Comparison of ENCODE assay signal across 8 cellular contexts in the genomic region with DNA sequence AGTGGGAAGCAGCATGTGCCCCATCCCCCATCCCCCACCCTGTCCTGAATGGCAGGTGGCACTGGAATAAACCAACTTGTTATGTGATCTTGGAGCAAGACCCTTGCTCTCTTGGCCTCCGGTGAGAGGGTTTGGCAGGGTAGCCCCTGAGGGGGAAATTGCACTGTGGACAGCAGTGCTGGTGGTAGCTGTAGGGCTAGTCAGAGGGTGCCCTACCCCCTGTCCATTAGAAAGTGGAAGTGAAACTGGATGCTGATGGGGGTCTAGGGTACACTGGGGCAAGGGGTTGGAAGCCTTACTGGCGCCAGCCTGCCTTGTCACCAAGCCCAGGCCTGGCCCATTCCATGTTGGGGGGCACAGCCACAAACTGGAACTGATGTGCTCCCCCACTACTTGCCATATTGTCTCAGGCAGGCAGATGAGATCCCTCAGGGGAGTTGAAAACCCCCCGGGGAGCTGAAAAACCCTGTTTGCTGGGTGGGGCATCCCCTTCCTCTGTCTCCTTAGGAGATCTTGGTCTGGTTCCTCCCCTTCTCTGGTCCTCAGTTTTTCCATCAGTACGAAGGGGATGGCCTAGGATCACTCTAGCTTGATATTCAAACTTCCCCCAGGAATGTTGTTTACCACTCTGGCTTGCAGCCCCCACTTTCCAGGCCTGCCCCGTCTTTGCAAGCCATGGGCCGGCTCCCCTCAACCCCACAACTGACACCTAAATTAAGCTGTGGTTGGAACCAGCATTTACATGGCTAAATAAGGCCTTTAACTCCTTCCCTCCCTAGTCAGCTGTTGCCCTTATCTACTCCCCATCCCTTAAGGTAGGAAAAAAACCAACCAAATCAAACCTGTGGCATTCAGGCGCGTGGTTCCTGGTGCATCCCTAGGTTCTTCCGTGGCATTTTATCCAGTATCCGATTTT. TPM values are rescaled to one million over a fixed set of nuclear protein-coding genes. Genes with fewer than 3 reads are reported as not detected.
DNase-seq lines count a peak whose midpoint lies in the region; ATAC-seq, FAIRE-seq and TF ChIP-seq lines count a peak whose summit lies in the region.

No MANE protein-coding gene starts in this region.

- intact Hi-C loops in kidney (cut with DNase I) = no loop called here
- intact Hi-C loops in aorta (cut with DNase I) = loop anchor here in 1 of 2 donors (5.0 kb wide), 1 partner anchor 34 kb away; no protein-coding TSS in a partner anchor

- no peak for FAIRE-seq in kidney (lab: Jason Lieb, UNC)

- H3K27me3 ChIP-seq in BLaER1 = no peaks in the 10 kb centered on the region
- H3K27me3 ChIP-seq in KMS-11 (ENCODE audit: insufficient read depth, low read depth) = no peaks in the 10 kb centered on the region
- no peaks in the 10 kb centered on the region for H3K27me3 ChIP-seq in aorta (ENCODE audit: control insufficient read depth in 1 of 2, insufficient read depth in 2 of 2, low read length in 1 of 2)
- H3K27me3 ChIP-seq in HAP-1 (ENCODE audit: low read depth) = no peaks in the 10 kb centered on the region
- no peaks in the 10 kb centered on the region for H3K27me3 ChIP-seq in foreskin keratinocyte

- H3K27ac ChIP-seq in BLaER1 (peak overlapping the region; percentile 82), KMS-11 (no peak overlapping the region), kidney (ENCODE audit: low read depth in 2 of 2, low read length in 2 of 2) (peak overlapping the region; percentile 86), aorta (ENCODE audit: low read depth in 1 of 2, low read length in 2 of 2) (peak overlapping the region; percentile 80 to 99), foreskin keratinocyte (no peak overlapping the region)

- DNase-seq in kidney = no peak
- DNase-seq in aorta = no peak
- DNase-seq in HAP-1 (ENCODE audit: low spot score in 2 of 2) = no peak
- no peak for DNase-seq in foreskin keratinocyte
- DNase-seq in NCI-H524 (lab: John Stamatoyannopoulos, UW) = no peak

- ATAC-seq in GM21528 (IDR thresholded peaks at IDR 0.05; ENCODE audit: low FRiP score, unreplicated experiment) (peak; percentile 41), aorta (ENCODE audit: low FRiP score) (no peak), foreskin keratinocyte (no peak)

- H3K4me2 ChIP-seq in BLaER1 (peak overlapping the region; percentile 93), KMS-11 (peak overlapping the region; percentile 2; the same call in 1 of the 2 replicates)

- no peak overlapping the region for H2AFZ ChIP-seq in KMS-11 (ENCODE audit: low read depth)

- H3K9me3 ChIP-seq in BLaER1 (no peaks in the 10 kb centered on the region), kidney (ENCODE audit: control insufficient read depth in 1 of 2, low read length in 2 of 2) (no peaks in the 10 kb centered on the region), aorta (ENCODE audit: control insufficient read depth, low read length) (no peaks in the 10 kb centered on the region), HAP-1 (no peaks in the 10 kb centered on the region)

- peaks cover 39% of the 10 kb centered on the region for H4K20me1 ChIP-seq in BLaER1
- H4K20me1 ChIP-seq in KMS-11 (ENCODE audit: insufficient read depth) = no peaks in the 10 kb centered on the region

- H3K79me2 ChIP-seq in KMS-11 (ENCODE audit: insufficient read depth, low read depth) = no peaks in the 10 kb centered on the region

- WGBS in aorta, 2 donors = 5 to 7% methylated on average over 10 of the region's 10 CpGs

- H3K9ac ChIP-seq in BLaER1 (peak overlapping the region; percentile 85), KMS-11 (no peak overlapping the region), kidney (ENCODE audit: low read length in 2 of 2) (peak overlapping the region; percentile 83 to 96)

- in situ Hi-C loops in HAP-1 (cut with MboI; ENCODE audit: low sequenced_read_pairs) = no loop called here

- peak overlapping the region; percentile 93 for H3K4me3 ChIP-seq in BLaER1
- no peak overlapping the region for H3K4me3 ChIP-seq in KMS-11 (IDR thresholded peaks at IDR 0.05; ENCODE audit: insufficient read depth, low read depth, low read length)
- peak overlapping the region; percentile 43 to 82 for H3K4me3 ChIP-seq in kidney (ENCODE audit: low read length in 2 of 2)
- H3K4me3 ChIP-seq in aorta (ENCODE audit: low read length in 2 of 2) = peak overlapping the region; percentile 83 to 90
- H3K4me3 ChIP-seq in HAP-1 = no peak overlapping the region

- H3K36me3 ChIP-seq in BLaER1 = peaks cover 21% of the 10 kb centered on the region
- no peaks in the 10 kb centered on the region for H3K36me3 ChIP-seq in KMS-11 (ENCODE audit: insufficient read depth)
- H3K36me3 ChIP-seq in kidney (ENCODE audit: control insufficient read depth in 1 of 2, insufficient read depth in 2 of 2, low read length in 2 of 2) = no peaks in the 10 kb centered on the region
- no peaks in the 10 kb centered on the region for H3K36me3 ChIP-seq in aorta (ENCODE audit: control insufficient read depth in 1 of 2, insufficient read depth in 2 of 2, low read length in 1 of 2)
- no peaks in the 10 kb centered on the region for H3K36me3 ChIP-seq in HAP-1 (replicated peaks)

- no peak for TF ChIP-seq CTCF in KMS-11 (conservative IDR thresholded peaks at IDR 0.05; ENCODE audit: low read depth, low read length)
- no peak for TF ChIP-seq CTCF in kidney (IDR thresholded peaks at IDR 0.05; ENCODE audit: borderline replicate concordance, extremely low read depth, insufficient read depth)
- TF ChIP-seq CTCF in foreskin keratinocyte (conservative IDR thresholded peaks at IDR 0.05) = no peak

- H3K4me1 ChIP-seq in BLaER1 (peaks cover 91% of the 10 kb centered on the region), KMS-11 (ENCODE audit: low read depth, poor library complexity, severe bottlenecking) (peaks cover 12% of the 10 kb centered on the region), kidney (ENCODE audit: control insufficient read depth in 1 of 2, insufficient read depth in 1 of 2, low read depth in 1 of 2, low read length in 2 of 2) (peaks cover 6 to 19% of the 10 kb centered on the region in 2 donors), aorta (ENCODE audit: control insufficient read depth in 1 of 2, insufficient read depth in 2 of 2, low read length in 2 of 2) (no peaks in the 10 kb centered on the region), HAP-1 (peaks cover 6% of the 10 kb centered on the region; the same call in 1 of the 2 replicates), foreskin keratinocyte (peaks cover 5% of the 10 kb centered on the region)

RNA-seq across cellular contexts. Expression of a gene that starts 14.4 kb away (rescaled TPM):
- total RNA-seq in kidney = 87.6 TPM
- polyA plus RNA-seq in kidney (ENCODE audit: insufficient read depth, low read depth, low replicate concordance) = 46.3 TPM
- total RNA-seq in aorta = 100 to 1,000 TPM; 327 to 478 TPM
- polyA plus RNA-seq in aorta = 100 to 1,000 TPM; 228 to 486 TPM
- total RNA-seq in foreskin keratinocyte = 8.8 and 10.1 TPM in 2 replicates
- 6.9 and 7.0 TPM in 2 replicates for polyA plus RNA-seq in foreskin keratinocyte

RNA-seq across cellular contexts. Expression of a gene that starts 35.0 kb away (rescaled TPM):
- total RNA-seq in kidney = 0.66 TPM
- 1.3 TPM for polyA plus RNA-seq in kidney (ENCODE audit: insufficient read depth, low read depth, low replicate concordance)
- 10 to 100 TPM in 1 of 2 donors, 1 to 10 TPM in 1; 2.5 to 14.1 TPM for total RNA-seq in aorta
- polyA plus RNA-seq in aorta = 1 to 10 TPM; 2.0 to 2.8 TPM
- total RNA-seq in foreskin keratinocyte = 0.34 and 0.53 TPM in 2 replicates
- 0.33 and 0.35 TPM in 2 replicates for polyA plus RNA-seq in foreskin keratinocyte

Comparison
In these comparisons a context has a peak if more than half of its experiments do, and no peak if none do; other contexts are left out.
1. H3K27ac ChIP-seq: peak in BLaER1 (single experiment), kidney (2 of 2) and aorta (2 of 2); none in KMS-11 (single experiment) and foreskin keratinocyte (single experiment).
2. H3K4me3 ChIP-seq: peak in BLaER1 (single experiment), kidney (2 of 2) and aorta (2 of 2); none in KMS-11 (single experiment) and HAP-1 (single experiment).